ENCODE assay signal across 15 cellular contexts in the genomic region with DNA sequence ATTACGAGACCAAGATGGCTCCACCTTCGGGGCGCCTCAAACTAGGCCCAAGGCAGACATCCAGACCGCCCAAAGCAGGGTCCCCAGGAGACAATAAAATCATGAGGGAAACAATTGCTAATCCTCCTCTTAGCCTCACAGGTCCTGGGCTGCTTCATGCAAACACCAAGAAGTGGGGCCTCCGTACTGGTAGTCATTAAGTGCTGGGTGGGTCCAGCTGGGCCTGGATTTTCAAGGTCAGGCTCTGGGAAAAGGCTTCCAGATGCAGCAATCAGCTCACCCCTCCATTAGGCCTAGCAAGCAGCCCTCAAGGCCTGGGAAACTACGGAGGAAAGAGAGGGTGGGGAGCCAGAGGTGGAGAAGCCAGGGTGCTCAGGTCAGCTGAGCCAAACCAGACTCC. TPM values are rescaled to one million over a fixed set of nuclear protein-coding genes. Genes with fewer than 3 reads are reported as not detected.
A peak's percentile ranks its signal among the peaks of the same experiment; 100 is the strongest.
DNase-seq lines count a peak whose midpoint lies in the region; ATAC-seq, FAIRE-seq and TF ChIP-seq lines count a peak whose summit lies in the region.
"Had no signal": no experiment of that assay in that cellular context is flagged by ENCODE, and none has a peak within 500 bp of the region (broad histone marks: within the 10 kb centered on the region; RNA-seq: fewer than 3 reads in every experiment).

No MANE protein-coding gene starts in this region.

- peaks cover 0 to 24% (median 10%) of the 10 kb centered on the region in 9 donors for H3K36me3 ChIP-seq in heart left ventricle
- H3K36me3 ChIP-seq in esophagus squamous epithelium: peaks cover 0 to 25% (median 0%) of the 10 kb centered on the region in 3 donors
- no peaks in the 10 kb centered on the region for H3K36me3 ChIP-seq in prostate gland
- no peaks in the 10 kb centered on the region for H3K36me3 ChIP-seq in urinary bladder (ENCODE audit: insufficient read depth)

- DNase-seq in heart left ventricle: no peak
- DNase-seq in Right ventricle myocardium superior: no peak
- no peak for DNase-seq in esophagus squamous epithelium (lab: John Stamatoyannopoulos, UW)
- no peak for DNase-seq in prostate gland (ENCODE audit: low spot score)
- DNase-seq in HTR-8/SVneo (ENCODE audit: insufficient read length, low spot score): no peak
- no peak for DNase-seq in stimulated activated CD8-positive, alpha-beta memory T cell treated with anti-CD3 and anti-CD28 coated beads, Interleukin-4, amount 100 ng/mL, for 48 hours
- DNase-seq in foreskin keratinocyte: no peak
- DNase-seq: AML-193; cortex of kidney; HCEC 1CT; NCI-H1694 treated with DMSO at 0.1 percent for 48 hours; NK-92 treated with Interleukin-12 subunit alpha and Interleukin-12 subunit beta, amount 100 ng/mL, for 24 hours had no signal

- no peak for FAIRE-seq in HTR-8/SVneo (lab: Jason Lieb, UNC)
- FAIRE-seq: small intestine had no signal

- H3K4me3 ChIP-seq in heart left ventricle (peak overlapping the region; percentile 8 to 83 (median 64)), esophagus squamous epithelium (peak overlapping the region; percentile 7 to 91 (median 50)), prostate gland (peak overlapping the region; percentile 4 to 25), urinary bladder (ENCODE audit: low read depth, low read length) (no peak overlapping the region)

- no peak for TF ChIP-seq POLR2A in heart left ventricle (IDR thresholded peaks at IDR 0.05)
- TF ChIP-seq POLR2A in esophagus squamous epithelium (IDR thresholded peaks at IDR 0.05): no peak
- TF ChIP-seq POLR2A in prostate gland (IDR thresholded peaks at IDR 0.05): no peak

- WGBS in heart left ventricle, 4 donors: 52 to 86% (median 73%) methylated on average over 5 to 6 of the region's 6 CpGs
- 53 to 92% methylated on average over 3 to 4 of the region's 6 CpGs for WGBS in esophagus squamous epithelium, 2 donors
- 69% methylated on average over 6 of the region's 6 CpGs for WGBS in prostate gland
- WGBS in urinary bladder: 43% methylated on average over 6 of the region's 6 CpGs

- H3K4me1 ChIP-seq in heart left ventricle (peaks cover 0 to 75% (median 48%) of the 10 kb centered on the region in 12 donors), esophagus squamous epithelium (peaks cover 9 to 81% (median 31%) of the 10 kb centered on the region in 3 donors), prostate gland (replicated peaks) (peaks cover 20% of the 10 kb centered on the region), urinary bladder (ENCODE audit: insufficient read depth) (no peaks in the 10 kb centered on the region), foreskin keratinocyte (no peaks in the 10 kb centered on the region)

- H3K9me3 ChIP-seq in heart left ventricle: no peaks in the 10 kb centered on the region
- no peaks in the 10 kb centered on the region for H3K9me3 ChIP-seq in esophagus squamous epithelium
- no peaks in the 10 kb centered on the region for H3K9me3 ChIP-seq in prostate gland

- H3K27me3 ChIP-seq in heart left ventricle: no peaks in the 10 kb centered on the region
- no peaks in the 10 kb centered on the region for H3K27me3 ChIP-seq in esophagus squamous epithelium
- H3K27me3 ChIP-seq in prostate gland (replicated peaks; ENCODE audit: insufficient read depth): no peaks in the 10 kb centered on the region
- no peaks in the 10 kb centered on the region for H3K27me3 ChIP-seq in foreskin keratinocyte

- ATAC-seq in heart left ventricle: no peak
- ATAC-seq in Right ventricle myocardium superior (ENCODE audit: poor library complexity): no peak
- no peak for ATAC-seq in foreskin keratinocyte

- intact Hi-C loops in heart left ventricle (cut with DNase I) (loop anchor here in 9 of 10 donors (5.0 to 10.0 kb wide), 5 partner anchors 96 to 313 kb away; a partner anchor contains a TSS), Right ventricle myocardium superior (cut with DNase I) (loop anchor here (5.0 kb wide), 2 partner anchors 96 to 131 kb away; a partner anchor contains a TSS), esophagus squamous epithelium (cut with DNase I) (loop anchor here (5.0 to 10.0 kb wide), 2 partner anchors 93 to 126 kb away; a partner anchor contains a TSS), prostate gland (cut with DNase I) (loop anchor here (2.0 to 5.0 kb wide), 3 partner anchors 111 to 311 kb away; no protein-coding TSS in a partner anchor)

- TF ChIP-seq CTCF in heart left ventricle (IDR thresholded peaks at IDR 0.05) (no peak), esophagus squamous epithelium (IDR thresholded peaks at IDR 0.05) (no peak), prostate gland (IDR thresholded peaks at IDR 0.05) (no peak), foreskin keratinocyte (conservative IDR thresholded peaks at IDR 0.05) (no peak)

- H3K27ac ChIP-seq in heart left ventricle (peak overlapping the region; percentile 78 to 95 (median 88)), esophagus squamous epithelium (peak overlapping the region; percentile 82 to 94 (median 90)), prostate gland (peak overlapping the region; percentile 88 to 89), urinary bladder (ENCODE audit: low read depth) (peak overlapping the region; percentile 49), foreskin keratinocyte (no peak overlapping the region)
- H3K27ac ChIP-seq: HL-60 had no signal

RNA-seq across cellular contexts. Expression of a gene that starts 0.6 kb away (rescaled TPM):
- total RNA-seq in heart left ventricle (10 to 100 TPM in 8 of 9 donors, 1 to 10 TPM in 1; 9.9 to 41.5 (median 23.4) TPM), Right ventricle myocardium superior (31.0 TPM), esophagus squamous epithelium (1 to 10 TPM in 3 of 4 donors, under 1 TPM in 1; 0.19 to 6.5 (median 3.1) TPM), prostate gland (10 to 100 TPM; 12.5 to 39.6 TPM), urinary bladder (26.2 TPM), foreskin keratinocyte (0.03 and 0.21 TPM in 2 replicates)
- polyA plus RNA-seq in heart left ventricle (10 to 100 TPM in 1 of 2 donors, 1 to 10 TPM in 1; 2.4 to 20.1 TPM), urinary bladder (100 TPM), foreskin keratinocyte (0.07 and 0.13 TPM in 2 replicates)
